23 cellular contexts compared by ENCODE assay signal in genomic region chr15:44697014-44697413, GRCh38. TPM values are rescaled to one million over a fixed set of nuclear protein-coding genes. Genes with fewer than 3 reads are reported as not detected.
DNase-seq lines count a peak whose midpoint lies in the region; ATAC-seq and TF ChIP-seq lines count a peak whose summit lies in the region.
"Had no signal": no experiment of that assay in that cellular context is flagged by ENCODE, and none has a peak within 500 bp of the region (broad histone marks: within the 10 kb centered on the region; RNA-seq: fewer than 3 reads in every experiment).

No MANE protein-coding gene starts in this region.

- peaks cover 44% of the 10 kb centered on the region for H3K4me1 Mint-ChIP-seq in activated naive CD4-positive, alpha-beta T cell treated with anti-CD3 and anti-CD28 coated beads, Interleukin-2, amount 50 U/mL, for 24 hours
- H3K4me1 Mint-ChIP-seq in activated naive CD4-positive, alpha-beta T cell treated with anti-CD3 and anti-CD28 coated beads for 36 hours (ENCODE audit: low read depth), result peaks cover 23% of the 10 kb centered on the region
- peaks cover 33% of the 10 kb centered on the region for H3K4me1 Mint-ChIP-seq in dendritic cell treated with granulocyte-macrophage colony-stimulating factor and Interleukin-4, amounts not matched to agents 40 ng/mL and 50 ng/mL, for 4 days (ENCODE audit: low read depth)
- peaks cover 37% of the 10 kb centered on the region for H3K4me1 Mint-ChIP-seq in stimulated activated memory B cell treated with anti-CD40 and anti-IgM and Interleukin-4, amounts not matched to agents 10 μg/mL and 1 μg/mL and 100 μg/mL, for 72 hours
- H3K4me1 Mint-ChIP-seq: GM23338 had no signal

- H3K9me3 ChIP-seq in HEK293 (ENCODE audit: control insufficient read depth, insufficient read depth, low read depth, low read length) (no peaks in the 10 kb centered on the region), ascending aorta (peaks cover 0 to 5% of the 10 kb centered on the region in 2 donors)
- H3K9me3 ChIP-seq: HAP-1 had no signal

- no peaks in the 10 kb centered on the region for H3K36me3 ChIP-seq in HEK293 (ENCODE audit: control insufficient read depth in 2 of 2, insufficient read depth in 1 of 2, low read length in 2 of 2)
- H3K36me3 ChIP-seq in ascending aorta, result no peaks in the 10 kb centered on the region
- H3K36me3 ChIP-seq: HAP-1 had no signal

- H3K4me1 ChIP-seq in HEK293 (ENCODE audit: control insufficient read depth, insufficient read depth, low read length), result no peaks in the 10 kb centered on the region
- no peaks in the 10 kb centered on the region for H3K4me1 ChIP-seq in ascending aorta
- H3K4me1 ChIP-seq: Caco-2 had no signal

- CTCF ChIA-PET in activated naive CD4-positive, alpha-beta T cell treated with anti-CD3 and anti-CD28 coated beads for 36 hours (lab: Charles Lee), result interaction anchor here (0.9 kb wide), 1 partner anchor 14 kb away, joined by 3 read pairs; the partner anchor contains the start of genes B2M and PATL2
- CTCF ChIA-PET in HEK293 (lab: Yijun Ruan, JAX), result no interaction called here

- no peak for DNase-seq in activated naive CD4-positive, alpha-beta T cell treated with anti-CD3 and anti-CD28 coated beads for 36 hours
- DNase-seq in ecto neural progenitor cell (ENCODE audit: low spot score) (no peak), ascending aorta (ENCODE audit: low spot score in 2 of 2) (no peak)
- DNase-seq in activated effector memory CD4-positive, alpha-beta T cell treated with anti-CD3 and anti-CD28 coated beads, Interleukin-2, amount 50 U/mL, for 16 hours, result no peak
- DNase-seq: AML-193, Caco-2, KG1, MV-4-11, NCI-H1105 treated with DMSO at 0.1 percent for 48 hours, NCI-H2029 treated with DMSO at 0.1 percent for 48 hours, NCI-H345, NCI-H524 treated with DMSO at 0.1 percent for 48 hours, NCI-H82, OCI-M1 had no signal

- no peaks in the 10 kb centered on the region for H3K27me3 ChIP-seq in ascending aorta

- peaks cover 9% of the 10 kb centered on the region for H3K36me3 Mint-ChIP-seq in activated naive CD4-positive, alpha-beta T cell treated with anti-CD3 and anti-CD28 coated beads, Interleukin-2, amount 50 U/mL, for 24 hours
- peaks cover 1% of the 10 kb centered on the region for H3K36me3 Mint-ChIP-seq in activated naive CD4-positive, alpha-beta T cell treated with anti-CD3 and anti-CD28 coated beads for 36 hours (ENCODE audit: low read depth)
- H3K36me3 Mint-ChIP-seq in dendritic cell treated with granulocyte-macrophage colony-stimulating factor and Interleukin-4, amounts not matched to agents 40 ng/mL and 50 ng/mL, for 4 days (ENCODE audit: low read depth), result no peaks in the 10 kb centered on the region
- H3K36me3 Mint-ChIP-seq in stimulated activated memory B cell treated with anti-CD40 and anti-IgM and Interleukin-4, amounts not matched to agents 10 μg/mL and 1 μg/mL and 100 μg/mL, for 72 hours, result peaks cover under 1% of the 10 kb centered on the region

- POLR2A ChIA-PET in HEK293 (lab: Yijun Ruan, JAX), result no interaction called here

- no peak for TF ChIP-seq CTCF in HEK293 (tag by site-specific recombination; IDR thresholded peaks at IDR 0.05)
- TF ChIP-seq CTCF in ascending aorta (IDR thresholded peaks at IDR 0.05), result no peak

- peaks cover 12% of the 10 kb centered on the region for H3K9me3 Mint-ChIP-seq in activated naive CD4-positive, alpha-beta T cell treated with anti-CD3 and anti-CD28 coated beads, Interleukin-2, amount 50 U/mL, for 24 hours
- H3K9me3 Mint-ChIP-seq in activated naive CD4-positive, alpha-beta T cell treated with anti-CD3 and anti-CD28 coated beads for 36 hours, result peaks cover 18% of the 10 kb centered on the region
- H3K9me3 Mint-ChIP-seq in dendritic cell treated with granulocyte-macrophage colony-stimulating factor and Interleukin-4, amounts not matched to agents 40 ng/mL and 50 ng/mL, for 4 days, result peaks cover 31% of the 10 kb centered on the region
- peaks cover 6% of the 10 kb centered on the region for H3K9me3 Mint-ChIP-seq in stimulated activated memory B cell treated with anti-CD40 and anti-IgM and Interleukin-4, amounts not matched to agents 10 μg/mL and 1 μg/mL and 100 μg/mL, for 72 hours
- H3K9me3 Mint-ChIP-seq: GM23338 had no signal

- intact Hi-C loops in activated naive CD4-positive, alpha-beta T cell treated with anti-CD3 and anti-CD28 coated beads for 36 hours (cut with micrococcal nuclease), result no loop called here
- intact Hi-C loops in dendritic cell treated with granulocyte-macrophage colony-stimulating factor and Interleukin-4, amounts not matched to agents 40 ng/mL and 50 ng/mL, for 4 days (cut with micrococcal nuclease), result no loop called here
- intact Hi-C loops in ascending aorta (cut with DNase I), result no loop called here

- H3K4me3 Mint-ChIP-seq in activated naive CD4-positive, alpha-beta T cell treated with anti-CD3 and anti-CD28 coated beads, Interleukin-2, amount 50 U/mL, for 24 hours, result no peak overlapping the region
- no peak overlapping the region for H3K4me3 Mint-ChIP-seq in activated naive CD4-positive, alpha-beta T cell treated with anti-CD3 and anti-CD28 coated beads for 36 hours
- no peak overlapping the region for H3K4me3 Mint-ChIP-seq in dendritic cell treated with granulocyte-macrophage colony-stimulating factor and Interleukin-4, amounts not matched to agents 40 ng/mL and 50 ng/mL, for 4 days
- H3K4me3 Mint-ChIP-seq in stimulated activated memory B cell treated with anti-CD40 and anti-IgM and Interleukin-4, amounts not matched to agents 10 μg/mL and 1 μg/mL and 100 μg/mL, for 72 hours, result no peak overlapping the region
- H3K4me3 Mint-ChIP-seq: GM23338 had no signal

- no peaks in the 10 kb centered on the region for H3K27me3 Mint-ChIP-seq in activated naive CD4-positive, alpha-beta T cell treated with anti-CD3 and anti-CD28 coated beads, Interleukin-2, amount 50 U/mL, for 24 hours
- no peaks in the 10 kb centered on the region for H3K27me3 Mint-ChIP-seq in activated naive CD4-positive, alpha-beta T cell treated with anti-CD3 and anti-CD28 coated beads for 36 hours (ENCODE audit: low read depth)
- H3K27me3 Mint-ChIP-seq in dendritic cell treated with granulocyte-macrophage colony-stimulating factor and Interleukin-4, amounts not matched to agents 40 ng/mL and 50 ng/mL, for 4 days, result no peaks in the 10 kb centered on the region
- no peaks in the 10 kb centered on the region for H3K27me3 Mint-ChIP-seq in stimulated activated memory B cell treated with anti-CD40 and anti-IgM and Interleukin-4, amounts not matched to agents 10 μg/mL and 1 μg/mL and 100 μg/mL, for 72 hours

- H3K27ac ChIP-seq in HEK293 (ENCODE audit: extremely low read depth, low read depth, low read length), result no peak overlapping the region
- H3K27ac ChIP-seq in ascending aorta, result no peak overlapping the region
- H3K27ac ChIP-seq: C4-2B had no signal

- H3K4me3 ChIP-seq in HEK293 (ENCODE audit: low read depth, low read length), result no peak overlapping the region
- no peak overlapping the region for H3K4me3 ChIP-seq in ascending aorta
- H3K4me3 ChIP-seq: GM23338, HAP-1 had no signal

- no peak for ATAC-seq in stimulated activated memory B cell treated with anti-CD40 and anti-IgM and Interleukin-4, amounts not matched to agents 10 μg/mL and 1 μg/mL and 100 μg/mL, for 72 hours
- ATAC-seq: GM23338 had no signal

- peak overlapping the region; percentile 13 for H3K27ac Mint-ChIP-seq in activated naive CD4-positive, alpha-beta T cell treated with anti-CD3 and anti-CD28 coated beads, Interleukin-2, amount 50 U/mL, for 24 hours
- H3K27ac Mint-ChIP-seq in activated naive CD4-positive, alpha-beta T cell treated with anti-CD3 and anti-CD28 coated beads for 36 hours, result no peak overlapping the region
- peak overlapping the region; percentile 4 for H3K27ac Mint-ChIP-seq in dendritic cell treated with granulocyte-macrophage colony-stimulating factor and Interleukin-4, amounts not matched to agents 40 ng/mL and 50 ng/mL, for 4 days
- H3K27ac Mint-ChIP-seq in stimulated activated memory B cell treated with anti-CD40 and anti-IgM and Interleukin-4, amounts not matched to agents 10 μg/mL and 1 μg/mL and 100 μg/mL, for 72 hours, result peak overlapping the region; percentile 56
- H3K27ac Mint-ChIP-seq: GM23338 had no signal

TF ChIP-seq in HEK293, 187 proteins besides CTCF, POLR2A, EP300 and RAD21:
- TF ChIP-seq ZNF366 (tag by site-specific recombination; conservative IDR thresholded peaks at IDR 0.05) (peak; percentile 57; the same call in 1 of the 2 replicates), ZNF513 (tag by site-specific recombination; IDR thresholded peaks at IDR 0.05) (peak; percentile 65), ZNF133 (tag by site-specific recombination; IDR thresholded peaks at IDR 0.05) (no peak)
TF ChIP-seq in HEK293: peak in this region for 2.

RNA-seq across cellular contexts. Expression of gene PATL2, which starts 14.1 kb away (rescaled TPM):
- 1 to 10 TPM; 6.1 to 6.3 TPM for total RNA-seq in activated naive CD4-positive, alpha-beta T cell treated with anti-CD3 and anti-CD28 coated beads for 36 hours
- total RNA-seq in ascending aorta, result not detected
- total RNA-seq: A172, G401, GM23338 had no signal

RNA-seq across cellular contexts. Expression of gene B2M, which starts 14.3 kb away (rescaled TPM):
- 1,000 to 10,000 TPM; 5,387 to 5,703 TPM for total RNA-seq in activated naive CD4-positive, alpha-beta T cell treated with anti-CD3 and anti-CD28 coated beads for 36 hours
- total RNA-seq in ascending aorta, result 3,395 TPM

RNA-seq across cellular contexts. Expression of gene SPG11, which starts 33.6 kb away (rescaled TPM):
- total RNA-seq in activated naive CD4-positive, alpha-beta T cell treated with anti-CD3 and anti-CD28 coated beads for 36 hours, result 10 to 100 TPM; 83.2 to 96.4 TPM
- 21.1 TPM for total RNA-seq in ascending aorta

RNA-seq across cellular contexts. Expression of gene TRIM69, which starts 39.3 kb away (rescaled TPM):
- total RNA-seq in activated naive CD4-positive, alpha-beta T cell treated with anti-CD3 and anti-CD28 coated beads for 36 hours, result 10 to 100 TPM; 40.3 to 42.5 TPM
- 40.3 TPM for total RNA-seq in ascending aorta
